In the genomic region with DNA sequence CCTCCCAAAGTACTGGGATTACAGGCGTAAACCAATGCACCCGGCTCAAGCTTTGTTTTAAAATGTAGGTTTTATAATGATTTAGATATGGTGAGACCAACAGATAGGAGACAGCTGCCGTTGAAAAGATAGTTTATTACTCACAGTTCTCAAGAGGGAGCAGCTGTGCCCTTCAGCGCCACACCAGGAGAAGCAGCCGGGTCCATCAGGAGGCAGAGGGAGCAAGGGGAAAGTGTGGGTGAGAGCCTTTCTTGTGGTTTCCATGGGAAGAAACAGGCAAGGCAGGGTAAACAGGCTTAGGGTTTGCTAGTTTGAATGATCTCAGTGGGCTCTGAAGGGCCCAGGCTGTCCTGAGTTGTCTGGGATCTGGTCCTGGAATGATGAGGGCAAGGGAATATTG, we compare ENCODE assay signal across 20 cellular contexts.
"Had no signal": no experiment of that assay in that cellular context is flagged by ENCODE, and none has a peak within 500 bp of the region (broad histone marks: within the 10 kb centered on the region; RNA-seq: fewer than 3 reads in every experiment).

No MANE protein-coding gene starts in this region.

- ATAC-seq: heart left ventricle; left colon; left ventricle myocardium superior; naive thymus-derived CD4-positive, alpha-beta T cell; sciatic nerve; stimulated activated naive B cell treated with anti-CD40 and anti-IgM and Interleukin-4, amounts not matched to agents 10 μg/mL and 1 μg/mL and 100 μg/mL, for 72 hours had no signal

- H3K27ac ChIP-seq: dorsolateral prefrontal cortex, heart left ventricle, skin epidermis, stomach, thoracic aorta had no signal

- H3K9me3 ChIP-seq: stomach, thoracic aorta had no signal

- H3K27me3 ChIP-seq: dorsolateral prefrontal cortex, heart left ventricle, stomach had no signal

- DNase-seq: cortex of kidney; dorsolateral prefrontal cortex; effector CD8-positive, alpha-beta T cell; heart left ventricle; hippocampal formation; left colon; left ventricle myocardium superior; mesenchymal stem cell; midbrain; naive thymus-derived CD4-positive, alpha-beta T cell; posterior cingulate gyrus; stimulated activated CD4-positive, alpha-beta T cell treated with anti-CD3 and anti-CD28 coated beads, Interleukin-2, amount 100 ng/mL, for 24 hours; stimulated activated CD4-positive, alpha-beta T cell treated with anti-CD3 and anti-CD28 coated beads, Interleukin-4, amount 100 ng/mL, for 4 hours; stimulated activated naive B cell treated with anti-CD40 and anti-IgM and Interleukin-4, amounts not matched to agents 10 μg/mL and 1 μg/mL and 100 μg/mL, for 72 hours; stomach; substantia nigra had no signal

- H3K4me3 ChIP-seq: dorsolateral prefrontal cortex, heart left ventricle, lung, skin epidermis, stomach, thoracic aorta had no signal

- H3K36me3 ChIP-seq: heart left ventricle, stomach, thoracic aorta had no signal
